1 cellular context compared by ENCODE assay signal in the genomic region with DNA sequence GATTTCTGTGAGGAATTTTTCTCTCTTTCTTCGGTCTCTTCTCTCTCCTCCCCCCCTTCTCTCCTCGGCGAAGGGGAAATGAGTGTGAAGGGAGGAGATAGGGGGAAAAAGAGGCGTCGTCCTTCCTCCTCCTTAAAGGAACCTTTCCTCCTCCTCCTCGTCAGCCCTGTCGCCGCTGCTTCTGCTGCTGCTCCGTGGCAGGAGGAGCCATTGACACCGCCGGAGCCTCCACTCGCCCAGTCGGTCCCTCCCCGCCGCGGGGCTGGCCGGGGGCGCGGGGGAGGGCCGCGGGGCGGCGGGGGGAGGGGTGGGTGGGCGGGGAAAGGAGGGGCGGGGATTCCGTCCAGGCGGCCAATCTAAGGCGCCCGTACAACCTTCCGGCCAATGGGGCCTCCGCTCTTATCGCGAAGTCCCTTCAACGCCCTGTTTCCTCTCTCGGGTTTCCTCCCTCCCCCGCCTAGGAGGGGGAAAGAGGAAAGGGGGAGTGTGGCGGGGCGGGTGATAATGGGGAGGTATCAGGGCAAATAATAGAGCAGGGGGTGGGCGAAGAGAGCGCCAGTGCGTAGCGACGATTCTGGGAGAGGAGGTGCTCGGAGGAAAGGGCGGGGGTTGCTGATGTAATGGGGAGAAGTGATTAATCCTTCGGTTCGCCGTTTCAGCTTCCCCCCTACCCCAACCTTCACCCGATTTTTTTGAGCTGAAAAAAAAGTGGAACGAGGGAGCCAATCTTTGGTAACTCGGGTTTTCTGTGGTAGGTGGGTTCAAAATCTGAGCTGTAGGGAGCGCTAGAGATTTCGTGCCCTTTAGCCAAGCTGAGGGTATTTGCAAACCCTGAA.
TF ChIP-seq lines count a peak whose summit lies in the region.

A gene (minus strand): TSS at position 238 of the 836 bp plus-strand sequence. CDS start 778 bp downstream, outside the sequence.

TF ChIP-seq in SK-N-SH, 30 proteins besides CTCF, POLR2A, EP300 and RAD21 (continued from another document):
- TF ChIP-seq, protein P1, sequence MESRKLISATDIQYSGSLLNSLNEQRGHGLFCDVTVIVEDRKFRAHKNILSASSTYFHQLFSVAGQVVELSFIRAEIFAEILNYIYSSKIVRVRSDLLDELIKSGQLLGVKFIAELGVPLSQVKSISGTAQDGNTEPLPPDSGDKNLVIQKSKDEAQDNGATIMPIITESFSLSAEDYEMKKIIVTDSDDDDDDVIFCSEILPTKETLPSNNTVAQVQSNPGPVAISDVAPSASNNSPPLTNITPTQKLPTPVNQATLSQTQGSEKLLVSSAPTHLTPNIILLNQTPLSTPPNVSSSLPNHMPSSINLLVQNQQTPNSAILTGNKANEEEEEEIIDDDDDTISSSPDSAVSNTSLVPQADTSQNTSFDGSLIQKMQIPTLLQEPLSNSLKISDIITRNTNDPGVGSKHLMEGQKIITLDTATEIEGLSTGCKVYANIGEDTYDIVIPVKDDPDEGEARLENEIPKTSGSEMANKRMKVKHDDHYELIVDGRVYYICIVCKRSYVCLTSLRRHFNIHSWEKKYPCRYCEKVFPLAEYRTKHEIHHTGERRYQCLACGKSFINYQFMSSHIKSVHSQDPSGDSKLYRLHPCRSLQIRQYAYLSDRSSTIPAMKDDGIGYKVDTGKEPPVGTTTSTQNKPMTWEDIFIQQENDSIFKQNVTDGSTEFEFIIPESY (IDR thresholded peaks at IDR 0.05; ENCODE audit: borderline replicate concordance, low read depth): no peak; the same call in 1 of the 2 replicates
- TF ChIP-seq YY1 (IDR thresholded peaks at IDR 0.05; ENCODE audit: low read depth) (peak; percentile 62; the same call in 1 of the 2 replicates), FOXJ3 (CRISPR knock-in tag; IDR thresholded peaks at IDR 0.05) (peak; percentile 25; the same call in 1 of the 2 replicates), TCF12 (IDR thresholded peaks at IDR 0.05) (no peak; the same call in none of the 2 replicates), EZH2phosphoT487 (IDR thresholded peaks at IDR 0.05; ENCODE audit: borderline replicate concordance, low read depth) (no peak), FOXM1 (IDR thresholded peaks at IDR 0.05; ENCODE audit: low read depth) (0 out of 2 replicates have a peak, but pooled peaks have one; percentile 31), GATA2 (CRISPR knock-in tag; IDR thresholded peaks at IDR 0.05) (peak; percentile 84), CHD2 (IDR thresholded peaks at IDR 0.05; ENCODE audit: low read length, partially characterized antibody) (peak; percentile 46), TEAD4 (IDR thresholded peaks at IDR 0.05; ENCODE audit: borderline replicate concordance, insufficient read depth) (no peak), ELF1 (IDR thresholded peaks at IDR 0.05) (no peak), TAF1 (IDR thresholded peaks at IDR 0.05; ENCODE audit: borderline replicate concordance, low read depth, low read length) (peak; percentile 75), SIN3A (IDR thresholded peaks at IDR 0.05; ENCODE audit: borderline replicate concordance, low read depth, low read length) (0 out of 2 replicates have a peak, but pooled peaks have one; percentile 9), GABPA (IDR thresholded peaks at IDR 0.05; ENCODE audit: low read depth) (peak; percentile 62), POLR2AphosphoS5 (IDR thresholded peaks at IDR 0.05; ENCODE audit: low read depth, low read length) (peak; percentile 86), RXRA (IDR thresholded peaks at IDR 0.05; ENCODE audit: borderline replicate concordance, low read depth) (0 out of 2 replicates have a peak, but pooled peaks have one; percentile 35), NRF1 (IDR thresholded peaks at IDR 0.05; ENCODE audit: low read depth, low read length) (no peak)
- TF ChIP-seq, protein P2, sequence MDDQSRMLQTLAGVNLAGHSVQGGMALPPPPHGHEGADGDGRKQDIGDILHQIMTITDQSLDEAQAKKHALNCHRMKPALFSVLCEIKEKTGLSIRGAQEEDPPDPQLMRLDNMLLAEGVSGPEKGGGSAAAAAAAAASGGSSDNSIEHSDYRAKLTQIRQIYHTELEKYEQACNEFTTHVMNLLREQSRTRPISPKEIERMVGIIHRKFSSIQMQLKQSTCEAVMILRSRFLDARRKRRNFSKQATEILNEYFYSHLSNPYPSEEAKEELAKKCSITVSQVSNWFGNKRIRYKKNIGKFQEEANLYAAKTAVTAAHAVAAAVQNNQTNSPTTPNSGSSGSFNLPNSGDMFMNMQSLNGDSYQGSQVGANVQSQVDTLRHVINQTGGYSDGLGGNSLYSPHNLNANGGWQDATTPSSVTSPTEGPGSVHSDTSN (IDR thresholded peaks at IDR 0.05): peak; percentile 66
- TF ChIP-seq, protein P3, sequence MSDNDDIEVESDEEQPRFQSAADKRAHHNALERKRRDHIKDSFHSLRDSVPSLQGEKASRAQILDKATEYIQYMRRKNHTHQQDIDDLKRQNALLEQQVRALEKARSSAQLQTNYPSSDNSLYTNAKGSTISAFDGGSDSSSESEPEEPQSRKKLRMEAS (IDR thresholded peaks at IDR 0.05; ENCODE audit: low read depth): peak; percentile 73; the same call in 1 of the 2 replicates
TF ChIP-seq in SK-N-SH: peak in this region for 21.
